In genomic region chr9:126235844-126236243, GRCh38 we compare ENCODE assay signal across 24 cellular contexts.
"Had no signal": no experiment of that assay in that cellular context is flagged by ENCODE, and none has a peak within 500 bp of the region (broad histone marks: within the 10 kb centered on the region; RNA-seq: fewer than 3 reads in every experiment).

No MANE protein-coding gene starts in this region.

- H3K36me3 Mint-ChIP-seq: immature natural killer cell; naive thymus-derived CD8-positive, alpha-beta T cell; stimulated activated effector memory CD8-positive, alpha-beta T cell treated with anti-CD3 and anti-CD28 coated beads, Interleukin-12 subunit alpha, Interleukin-12 subunit beta, amount 100 ng/mL, for 72 hours; type B pancreatic cell had no signal

- H3K9me3 ChIP-seq: lower lobe of right lung, neutrophil, psoas muscle, sigmoid colon, stomach, testis, tibial artery had no signal

- H3K36me3 ChIP-seq: lower lobe of right lung, neutrophil, sigmoid colon, stomach, tibial artery had no signal

- H3K4me3 ChIP-seq: coronary artery, lower lobe of right lung, psoas muscle, sigmoid colon, stomach, testis, tibial artery had no signal

- H3K9me3 Mint-ChIP-seq: immature natural killer cell; naive thymus-derived CD8-positive, alpha-beta T cell; nephron progenitor cell; stimulated activated effector memory CD8-positive, alpha-beta T cell treated with anti-CD3 and anti-CD28 coated beads, Interleukin-12 subunit alpha, Interleukin-12 subunit beta, amount 100 ng/mL, for 72 hours had no signal

- H3K27ac Mint-ChIP-seq: immature natural killer cell; naive thymus-derived CD8-positive, alpha-beta T cell; nephron progenitor cell; stimulated activated effector memory CD8-positive, alpha-beta T cell treated with anti-CD3 and anti-CD28 coated beads, Interleukin-12 subunit alpha, Interleukin-12 subunit beta, amount 100 ng/mL, for 72 hours; type B pancreatic cell had no signal

- H3K27ac ChIP-seq: coronary artery, lower lobe of right lung, neutrophil, parathyroid adenoma, psoas muscle, sigmoid colon, stomach, testis, tibial artery had no signal

- H3K27me3 ChIP-seq: neutrophil, sigmoid colon, stomach, testis had no signal

- H3K4me3 Mint-ChIP-seq: immature natural killer cell; naive thymus-derived CD8-positive, alpha-beta T cell; nephron progenitor cell; stimulated activated effector memory CD8-positive, alpha-beta T cell treated with anti-CD3 and anti-CD28 coated beads, Interleukin-12 subunit alpha, Interleukin-12 subunit beta, amount 100 ng/mL, for 72 hours; type B pancreatic cell had no signal

- H3K4me1 Mint-ChIP-seq: immature natural killer cell; stimulated activated effector memory CD8-positive, alpha-beta T cell treated with anti-CD3 and anti-CD28 coated beads, Interleukin-12 subunit alpha, Interleukin-12 subunit beta, amount 100 ng/mL, for 72 hours had no signal

- H3K4me1 ChIP-seq: lower lobe of right lung, parathyroid adenoma, psoas muscle, sigmoid colon, stomach, testis, tibial artery had no signal

- DNase-seq: dermis blood vessel endothelial cell; effector memory CD4-positive, alpha-beta T cell; erythroblast; hypothalamus; immature natural killer cell; islet precursor cell; left ventricle myocardium superior; lower lobe of right lung; naive thymus-derived CD8-positive, alpha-beta T cell; psoas muscle; right cardiac atrium; sigmoid colon; stimulated activated CD4-positive, alpha-beta T cell treated with anti-CD3 and anti-CD28 coated beads, Interleukin-2, amount 100 ng/mL, for 24 hours; stimulated activated CD4-positive, alpha-beta T cell treated with anti-CD3 and anti-CD28 coated beads, Interleukin-4, amount 100 ng/mL, for 24 hours; stimulated activated naive CD4-positive, alpha-beta T cell treated with Interleukin-2 at 50 U/mL for 16 hours; stomach; testis had no signal
